2 cellular contexts compared by ENCODE assay signal in the genomic region with DNA sequence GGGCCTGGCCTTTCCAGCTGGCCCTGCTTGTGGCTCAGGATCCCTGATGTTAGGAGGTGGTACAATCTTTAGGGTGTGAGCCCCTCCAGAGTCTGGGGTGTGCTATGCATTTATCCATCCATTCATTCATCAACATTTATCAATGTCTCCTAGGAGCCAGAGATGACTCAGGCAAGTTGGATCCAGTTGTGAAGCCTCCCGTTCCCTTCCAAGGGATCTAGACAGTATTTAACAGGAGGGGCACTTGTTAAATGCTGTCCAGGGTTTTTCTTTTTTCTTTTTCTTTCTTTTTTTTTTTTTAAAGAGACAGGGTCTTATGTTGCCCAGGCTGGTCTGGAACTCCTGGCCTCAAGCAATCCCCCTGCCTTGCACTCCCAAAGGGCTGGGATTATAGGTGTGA.
TF ChIP-seq lines count a peak whose summit lies in the region.

No MANE protein-coding gene starts in this region.

TF ChIP-seq in H1, 55 proteins besides CTCF, POLR2A, EP300 and RAD21 (continued from another document):
- TF ChIP-seq BRCA1 (IDR thresholded peaks at IDR 0.05; ENCODE audit: low read depth, low read length) (no peak), RBBP5 (IDR thresholded peaks at IDR 0.05; ENCODE audit: borderline replicate concordance, low read depth, low read length) (no peak), ZNF274 (IDR thresholded peaks at IDR 0.05; ENCODE audit: borderline replicate concordance, extremely low read depth, low read length) (no peak), FOSL1 (IDR thresholded peaks at IDR 0.05; ENCODE audit: insufficient read depth, low read depth, low read length) (no peak), EGR1 (IDR thresholded peaks at IDR 0.05; ENCODE audit: borderline replicate concordance, low read depth, low read length) (no peak), GABPA (IDR thresholded peaks at IDR 0.05; ENCODE audit: borderline replicate concordance, insufficient read depth, low read length) (no peak), YY1 (IDR thresholded peaks at IDR 0.05; ENCODE audit: low read depth, low read length) (no peak), CTBP2 (IDR thresholded peaks at IDR 0.05; ENCODE audit: borderline replicate concordance, insufficient read depth, insufficient read length, low read length) (no peak), CREB1 (IDR thresholded peaks at IDR 0.05) (no peak), KDM1A (IDR thresholded peaks at IDR 0.05; ENCODE audit: borderline replicate concordance, low read length) (no peak)
- TF ChIP-seq, protein P1, sequence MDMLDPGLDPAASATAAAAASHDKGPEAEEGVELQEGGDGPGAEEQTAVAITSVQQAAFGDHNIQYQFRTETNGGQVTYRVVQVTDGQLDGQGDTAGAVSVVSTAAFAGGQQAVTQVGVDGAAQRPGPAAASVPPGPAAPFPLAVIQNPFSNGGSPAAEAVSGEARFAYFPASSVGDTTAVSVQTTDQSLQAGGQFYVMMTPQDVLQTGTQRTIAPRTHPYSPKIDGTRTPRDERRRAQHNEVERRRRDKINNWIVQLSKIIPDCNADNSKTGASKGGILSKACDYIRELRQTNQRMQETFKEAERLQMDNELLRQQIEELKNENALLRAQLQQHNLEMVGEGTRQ (IDR thresholded peaks at IDR 0.05; ENCODE audit: low read length): no peak

TF ChIP-seq in HEK293T, 16 proteins besides CTCF, POLR2A, EP300 and RAD21 (continued from another document):
- TF ChIP-seq BHLHE40 (IDR thresholded peaks at IDR 0.05; ENCODE audit: borderline replicate concordance) (no peak), TARDBP (IDR thresholded peaks at IDR 0.05) (no peak), ZNF384 (IDR thresholded peaks at IDR 0.05) (no peak), SUZ12 (IDR thresholded peaks at IDR 0.05) (no peak), SP1 (IDR thresholded peaks at IDR 0.05) (no peak), ELF4 (IDR thresholded peaks at IDR 0.05) (no peak), NFRKB (IDR thresholded peaks at IDR 0.05) (no peak), L3MBTL2 (conservative IDR thresholded peaks at IDR 0.05) (no peak), FOXM1 (IDR thresholded peaks at IDR 0.05; ENCODE audit: borderline replicate concordance) (no peak), ARNT (IDR thresholded peaks at IDR 0.05) (no peak), CTBP1 (IDR thresholded peaks at IDR 0.05; ENCODE audit: borderline replicate concordance) (no peak)
- TF ChIP-seq, protein P2, sequence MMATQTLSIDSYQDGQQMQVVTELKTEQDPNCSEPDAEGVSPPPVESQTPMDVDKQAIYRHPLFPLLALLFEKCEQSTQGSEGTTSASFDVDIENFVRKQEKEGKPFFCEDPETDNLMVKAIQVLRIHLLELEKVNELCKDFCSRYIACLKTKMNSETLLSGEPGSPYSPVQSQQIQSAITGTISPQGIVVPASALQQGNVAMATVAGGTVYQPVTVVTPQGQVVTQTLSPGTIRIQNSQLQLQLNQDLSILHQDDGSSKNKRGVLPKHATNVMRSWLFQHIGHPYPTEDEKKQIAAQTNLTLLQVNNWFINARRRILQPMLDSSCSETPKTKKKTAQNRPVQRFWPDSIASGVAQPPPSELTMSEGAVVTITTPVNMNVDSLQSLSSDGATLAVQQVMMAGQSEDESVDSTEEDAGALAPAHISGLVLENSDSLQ (IDR thresholded peaks at IDR 0.05): no peak
